ENCODE assay signal across 1 cellular context in genomic region chr11:20053572-20053971, GRCh38.
TF ChIP-seq lines count a peak whose summit lies in the region.

No MANE protein-coding gene starts in this region.

TF ChIP-seq in GM23338, 12 proteins besides CTCF, POLR2A, EP300 and RAD21 (continued from another document):
- TF ChIP-seq REST (IDR thresholded peaks at IDR 0.05; ENCODE audit: unreplicated experiment) (no peak), ZNF114 (CRISPR knock-in tag; IDR thresholded peaks at IDR 0.05) (no peak), EZH2 (IDR thresholded peaks at IDR 0.05; ENCODE audit: low read depth, unreplicated experiment) (no peak), ZNF331 (CRISPR knock-in tag; IDR thresholded peaks at IDR 0.05; ENCODE audit: low read depth) (no peak), EZH2phosphoT487 (IDR thresholded peaks at IDR 0.05; ENCODE audit: unreplicated experiment) (no peak), STAT1 (IDR thresholded peaks at IDR 0.05; ENCODE audit: unreplicated experiment) (no peak), CREB1 (CRISPR knock-in tag; IDR thresholded peaks at IDR 0.05; ENCODE audit: low read depth) (no peak)
